Comparison of ENCODE assay signal across 1 cellular context in genomic region chr2:9336209-9336533, GRCh38.
TF ChIP-seq lines count a peak whose summit lies in the region.

No MANE protein-coding gene starts in this region.

TF ChIP-seq in GM12878, 131 proteins besides CTCF, POLR2A, EP300 and RAD21 (continued from another document):
- TF ChIP-seq CUX1 (IDR thresholded peaks at IDR 0.05; ENCODE audit: insufficient replicate concordance, low read depth, low read length) (no peak), ZNF592 (IDR thresholded peaks at IDR 0.05) (no peak), ZNF274 (IDR thresholded peaks at IDR 0.05; ENCODE audit: insufficient read depth, insufficient read length) (no peak), ZNF217 (IDR thresholded peaks at IDR 0.05) (no peak), SUPT20H (IDR thresholded peaks at IDR 0.05; ENCODE audit: borderline replicate concordance, control insufficient read depth, low read depth, low read length) (no peak)
- TF ChIP-seq, protein P1, sequence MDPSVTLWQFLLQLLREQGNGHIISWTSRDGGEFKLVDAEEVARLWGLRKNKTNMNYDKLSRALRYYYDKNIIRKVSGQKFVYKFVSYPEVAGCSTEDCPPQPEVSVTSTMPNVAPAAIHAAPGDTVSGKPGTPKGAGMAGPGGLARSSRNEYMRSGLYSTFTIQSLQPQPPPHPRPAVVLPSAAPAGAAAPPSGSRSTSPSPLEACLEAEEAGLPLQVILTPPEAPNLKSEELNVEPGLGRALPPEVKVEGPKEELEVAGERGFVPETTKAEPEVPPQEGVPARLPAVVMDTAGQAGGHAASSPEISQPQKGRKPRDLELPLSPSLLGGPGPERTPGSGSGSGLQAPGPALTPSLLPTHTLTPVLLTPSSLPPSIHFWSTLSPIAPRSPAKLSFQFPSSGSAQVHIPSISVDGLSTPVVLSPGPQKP (IDR thresholded peaks at IDR 0.05; ENCODE audit: low read depth, low read length), result no peak
TF ChIP-seq in GM12878: peak in this region for 0.
